In the genomic region with DNA sequence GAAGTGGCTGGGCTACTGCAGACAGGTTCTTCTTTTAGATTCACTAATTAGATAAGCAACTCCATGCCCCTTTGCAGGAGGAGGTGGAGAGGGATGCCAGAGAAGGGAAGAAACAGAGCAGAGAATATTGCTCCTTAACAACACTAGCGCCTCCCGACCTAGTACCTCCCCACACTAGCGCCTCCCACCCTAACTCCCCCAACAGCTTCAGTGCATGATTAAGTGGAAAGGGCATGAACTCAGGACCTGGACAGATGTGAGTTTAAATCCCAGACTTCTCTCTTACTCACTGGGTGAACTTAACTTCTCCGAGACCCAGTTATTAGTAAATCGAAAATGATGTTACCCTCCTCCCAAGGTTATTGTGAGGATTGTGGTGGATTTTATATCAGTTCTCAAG, we compare ENCODE assay signal across 26 cellular contexts. TPM values are rescaled to one million over a fixed set of nuclear protein-coding genes. Genes with fewer than 3 reads are reported as not detected.
"Had no signal": no experiment of that assay in that cellular context is flagged by ENCODE, and none has a peak within 500 bp of the region (broad histone marks: within the 10 kb centered on the region; RNA-seq: fewer than 3 reads in every experiment).

No MANE protein-coding gene starts in this region.

- H3K9me3 Mint-ChIP-seq: activated naive CD4-positive, alpha-beta T cell treated with anti-CD3 and anti-CD28 coated beads, Interleukin-2, amount 50 U/mL, for 24 hours; activated T-helper 1 cell treated with anti-CD3 and anti-CD28 coated beads, Interleukin-12 subunit alpha, Interleukin-12 subunit beta, Interleukin-2, Interleukin-4 antibody, amounts not matched to agents 30 ng/mL and 10 ng/mL and 1 ng/mL, durations not matched to agents 14 hours and 24 hours and 36 hours; immature natural killer cell; T-helper 2 cell treated with Interferon-gamma antibody and Interleukin-4, amounts not matched to agents 5 μg/mL and 100 μg/mL, for 36 hours had no signal

- H3K4me3 ChIP-seq: ascending aorta, left ventricle myocardium inferior, right lobe of liver, skin epidermis, upper lobe of right lung had no signal

- FAIRE-seq: TTC549 had no signal

- H3K36me3 ChIP-seq: ascending aorta, left ventricle myocardium inferior, right lobe of liver, WERI-Rb-1 had no signal

- DNase-seq: activated CD4-positive, alpha-beta T cell treated with anti-CD3 and anti-CD28 coated beads for 1 hour; activated CD4-positive, alpha-beta T cell treated with anti-CD3 and anti-CD28 coated beads, Interleukin-2, amount 50 U/mL, for 1 hour; activated CD8-positive, alpha-beta T cell treated with anti-CD3 and anti-CD28 coated beads, Interleukin-2, amount 10 ng/mL, durations not matched to agents 7 days and 5 days; activated gamma-delta T cell treated with Interleukin-2 at 50 U/mL for 16 hours; central memory CD4-positive, alpha-beta T cell; dermis blood vessel endothelial cell; effector CD8-positive, alpha-beta T cell; erythroblast; foreskin melanocyte; immature natural killer cell; left ventricle myocardium inferior; occipital lobe; posterior cingulate gyrus; right lobe of liver; stimulated activated CD4-positive, alpha-beta T cell treated with anti-CD3 and anti-CD28 coated beads, Interleukin-2, amount 100 ng/mL, for 24 hours; stimulated activated CD8-positive, alpha-beta memory T cell treated with anti-CD3 and anti-CD28 coated beads, Interleukin-4, amount 100 ng/mL, for 48 hours; stimulated activated naive B cell treated with anti-CD40 and anti-IgM and Interleukin-4, amounts not matched to agents 10 μg/mL and 1 μg/mL and 100 μg/mL, for 72 hours; upper lobe of right lung; WERI-Rb-1 had no signal

- H3K27me3 Mint-ChIP-seq: activated naive CD4-positive, alpha-beta T cell treated with anti-CD3 and anti-CD28 coated beads, Interleukin-2, amount 50 U/mL, for 24 hours; stimulated activated naive B cell treated with anti-CD40 and anti-IgM and Interleukin-4, amounts not matched to agents 10 μg/mL and 1 μg/mL and 100 μg/mL, for 72 hours had no signal

- H3K4me3 Mint-ChIP-seq: activated CD8-positive, alpha-beta T cell treated with anti-CD3 and anti-CD28 coated beads, Interleukin-2, amount 10 ng/mL, durations not matched to agents 7 days and 5 days; activated naive CD4-positive, alpha-beta T cell treated with anti-CD3 and anti-CD28 coated beads, Interleukin-2, amount 50 U/mL, for 24 hours; activated T-helper 1 cell treated with anti-CD3 and anti-CD28 coated beads, Interleukin-12 subunit alpha, Interleukin-12 subunit beta, Interleukin-2, Interleukin-4 antibody, amounts not matched to agents 30 ng/mL and 10 ng/mL and 1 ng/mL, durations not matched to agents 14 hours and 24 hours and 36 hours; immature natural killer cell; stimulated activated naive B cell treated with anti-CD40 and anti-IgM and Interleukin-4, amounts not matched to agents 10 μg/mL and 1 μg/mL and 100 μg/mL, for 72 hours; T-helper 2 cell treated with Interferon-gamma antibody and Interleukin-4, amounts not matched to agents 5 μg/mL and 100 μg/mL, for 36 hours had no signal

- H3K27ac ChIP-seq: ascending aorta, left ventricle myocardium inferior, right lobe of liver, skin epidermis, upper lobe of right lung, WERI-Rb-1 had no signal

- H3K4me1 ChIP-seq: ascending aorta, right lobe of liver had no signal

- ATAC-seq: activated CD8-positive, alpha-beta T cell treated with anti-CD3 and anti-CD28 coated beads, Interleukin-2, amount 10 ng/mL, durations not matched to agents 7 days and 5 days; right lobe of liver; stimulated activated naive B cell treated with anti-CD40 and anti-IgM and Interleukin-4, amounts not matched to agents 10 μg/mL and 1 μg/mL and 100 μg/mL, for 72 hours; upper lobe of right lung had no signal

- H3K27ac Mint-ChIP-seq: activated CD8-positive, alpha-beta T cell treated with anti-CD3 and anti-CD28 coated beads, Interleukin-2, amount 10 ng/mL, durations not matched to agents 7 days and 5 days; activated naive CD4-positive, alpha-beta T cell treated with anti-CD3 and anti-CD28 coated beads, Interleukin-2, amount 50 U/mL, for 24 hours; activated T-helper 1 cell treated with anti-CD3 and anti-CD28 coated beads, Interleukin-12 subunit alpha, Interleukin-12 subunit beta, Interleukin-2, Interleukin-4 antibody, amounts not matched to agents 30 ng/mL and 10 ng/mL and 1 ng/mL, durations not matched to agents 14 hours and 24 hours and 36 hours; immature natural killer cell; stimulated activated naive B cell treated with anti-CD40 and anti-IgM and Interleukin-4, amounts not matched to agents 10 μg/mL and 1 μg/mL and 100 μg/mL, for 72 hours; T-helper 2 cell treated with Interferon-gamma antibody and Interleukin-4, amounts not matched to agents 5 μg/mL and 100 μg/mL, for 36 hours had no signal

- H3K27me3 ChIP-seq: ascending aorta, right lobe of liver, upper lobe of right lung had no signal

- H3K9me3 ChIP-seq: ascending aorta, left ventricle myocardium inferior, right lobe of liver, upper lobe of right lung had no signal

RNA-seq across cellular contexts. Expression of gene STX11, which starts 25.7 kb away (rescaled TPM):
- polyA plus RNA-seq: neural cell had no signal
